In genomic region chr3:187069857-187070516, GRCh38 we compare ENCODE assay signal across 24 cellular contexts.
DNase-seq lines count a peak whose midpoint lies in the region; ATAC-seq and TF ChIP-seq lines count a peak whose summit lies in the region.
"Had no signal": no experiment of that assay in that cellular context is flagged by ENCODE, and none has a peak within 500 bp of the region (broad histone marks: within the 10 kb centered on the region; RNA-seq: fewer than 3 reads in every experiment).

No MANE protein-coding gene starts in this region.

- no peaks in the 10 kb centered on the region for H3K9me3 Mint-ChIP-seq in activated CD4-positive, alpha-beta T cell treated with anti-CD3 and anti-CD28 coated beads, Interleukin-2, amount 10 ng/mL, durations not matched to agents 7 days and 5 days
- H3K9me3 Mint-ChIP-seq in IgD-negative memory B cell, result peaks cover 0 to 5% (median 0%) of the 10 kb centered on the region in 3 donors
- no peaks in the 10 kb centered on the region for H3K9me3 Mint-ChIP-seq in activated naive CD8-positive, alpha-beta T cell treated with anti-CD3 and anti-CD28 coated beads, Interleukin-2, amount 10 ng/mL, durations not matched to agents 7 days and 5 days
- no peaks in the 10 kb centered on the region for H3K9me3 Mint-ChIP-seq in natural killer cell

- intact Hi-C loops in natural killer cell (cut with micrococcal nuclease), result no loop called here

- H3K36me3 Mint-ChIP-seq in activated CD4-positive, alpha-beta T cell treated with anti-CD3 and anti-CD28 coated beads, Interleukin-2, amount 10 ng/mL, durations not matched to agents 7 days and 5 days (ENCODE audit: low read depth), result peaks cover 69% of the 10 kb centered on the region
- H3K36me3 Mint-ChIP-seq in IgD-negative memory B cell (peaks cover 17% of the 10 kb centered on the region), natural killer cell (peaks cover 22% of the 10 kb centered on the region)
- peaks cover 52% of the 10 kb centered on the region for H3K36me3 Mint-ChIP-seq in activated naive CD8-positive, alpha-beta T cell treated with anti-CD3 and anti-CD28 coated beads, Interleukin-2, amount 10 ng/mL, durations not matched to agents 7 days and 5 days

- peaks cover 27% of the 10 kb centered on the region for H3K4me1 Mint-ChIP-seq in activated CD4-positive, alpha-beta T cell treated with anti-CD3 and anti-CD28 coated beads, Interleukin-2, amount 10 ng/mL, durations not matched to agents 7 days and 5 days
- H3K4me1 Mint-ChIP-seq in IgD-negative memory B cell, result peaks cover 42 to 65% (median 56%) of the 10 kb centered on the region in 3 donors
- H3K4me1 Mint-ChIP-seq in activated naive CD8-positive, alpha-beta T cell treated with anti-CD3 and anti-CD28 coated beads, Interleukin-2, amount 10 ng/mL, durations not matched to agents 7 days and 5 days, result peaks cover 17% of the 10 kb centered on the region
- H3K4me1 Mint-ChIP-seq in natural killer cell, result peaks cover 27 to 34% of the 10 kb centered on the region in 2 donors

- CTCF ChIA-PET in activated CD4-positive, alpha-beta T cell treated with anti-CD3 and anti-CD28 coated beads, Interleukin-2, amount 10 ng/mL, durations not matched to agents 7 days and 5 days (lab: Charles Lee), result interaction anchor here (0.8 kb wide), 1 partner anchor 1126 kb away, joined by 3 read pairs; no protein-coding TSS in a partner anchor

- H3K27me3 Mint-ChIP-seq in activated CD4-positive, alpha-beta T cell treated with anti-CD3 and anti-CD28 coated beads, Interleukin-2, amount 10 ng/mL, durations not matched to agents 7 days and 5 days, result no peaks in the 10 kb centered on the region
- no peaks in the 10 kb centered on the region for H3K27me3 Mint-ChIP-seq in IgD-negative memory B cell
- H3K27me3 Mint-ChIP-seq in activated naive CD8-positive, alpha-beta T cell treated with anti-CD3 and anti-CD28 coated beads, Interleukin-2, amount 10 ng/mL, durations not matched to agents 7 days and 5 days, result no peaks in the 10 kb centered on the region
- no peaks in the 10 kb centered on the region for H3K27me3 Mint-ChIP-seq in natural killer cell (ENCODE audit: low read depth in 2 of 2)
- H3K27me3 Mint-ChIP-seq: dendritic cell treated with granulocyte-macrophage colony-stimulating factor and Interleukin-4, amounts not matched to agents 40 ng/mL and 50 ng/mL, for 4 days had no signal

- H3K27ac Mint-ChIP-seq in activated CD4-positive, alpha-beta T cell treated with anti-CD3 and anti-CD28 coated beads, Interleukin-2, amount 10 ng/mL, durations not matched to agents 7 days and 5 days, result peak overlapping the region; percentile 55
- H3K27ac Mint-ChIP-seq in IgD-negative memory B cell (peak overlapping the region; percentile 81 to 94 (median 89)), natural killer cell (peak overlapping the region; percentile 39 to 54)
- peak overlapping the region; percentile 65 for H3K27ac Mint-ChIP-seq in activated naive CD8-positive, alpha-beta T cell treated with anti-CD3 and anti-CD28 coated beads, Interleukin-2, amount 10 ng/mL, durations not matched to agents 7 days and 5 days
- H3K27ac Mint-ChIP-seq: dendritic cell treated with granulocyte-macrophage colony-stimulating factor and Interleukin-4, amounts not matched to agents 40 ng/mL and 50 ng/mL, for 4 days had no signal

- no peak for TF ChIP-seq CTCF in natural killer cell (IDR thresholded peaks at IDR 0.05)

- DNase-seq in activated CD4-positive, alpha-beta T cell treated with anti-CD3 and anti-CD28 coated beads, Interleukin-2, amount 10 ng/mL, durations not matched to agents 7 days and 5 days, result no peak
- DNase-seq in activated CD4-positive, alpha-beta T cell treated with anti-CD3 and anti-CD28 coated beads, Interleukin-2, amount 50 U/mL, for 48 hours, result no peak
- no peak for DNase-seq in activated naive CD8-positive, alpha-beta T cell treated with anti-CD3 and anti-CD28 coated beads, Interleukin-2, amount 10 ng/mL, durations not matched to agents 7 days and 5 days
- DNase-seq in natural killer cell, result no peak
- DNase-seq in NCI-H774 (lab: John Stamatoyannopoulos, UW), result no peak
- DNase-seq in NCI-H1092 treated with DMSO at 0.1 percent for 48 hours (lab: John Stamatoyannopoulos, UW), result no peak
- DNase-seq: activated CD4-positive, CD25-positive, alpha-beta regulatory T cell; activated naive CD4-positive, alpha-beta T cell treated with Interleukin-2 at 50 U/mL for 16 hours; brain microvascular endothelial cell; gastrocnemius medialis; GF-D8; kidney glomerular epithelial cell; mesenchymal stem cell; MM.1S; NCI-H146; NCI-H2171 treated with DMSO at 0.1 percent for 48 hours; NCI-H748 treated with DMSO at 0.1 percent for 48 hours; PC-3; posterior cingulate gyrus; stimulated activated CD4-positive, alpha-beta T cell treated with anti-CD3 and anti-CD28 coated beads, Interleukin-1b, Interleukin-23, amount 100 ng/mL, for 48 hours; T-helper 2 cell had no signal

- ATAC-seq in activated naive CD8-positive, alpha-beta T cell treated with anti-CD3 and anti-CD28 coated beads, Interleukin-2, amount 10 ng/mL, durations not matched to agents 7 days and 5 days (ENCODE audit: low read depth), result no peak
- ATAC-seq in natural killer cell (peak; percentile 51 to 85 (median 79)), GM19035 (IDR thresholded peaks at IDR 0.05; ENCODE audit: unreplicated experiment) (no peak)
- ATAC-seq: gastrocnemius medialis, PC-3 had no signal

- POLR2A ChIA-PET in activated CD4-positive, alpha-beta T cell treated with anti-CD3 and anti-CD28 coated beads, Interleukin-2, amount 10 ng/mL, durations not matched to agents 7 days and 5 days (lab: Charles Lee), result interaction anchor here (0.6 to 0.7 kb wide), 2 partner anchors 32 to 988 kb away, joined by 3 read pairs; no protein-coding TSS in a partner anchor
- POLR2A ChIA-PET in activated naive CD8-positive, alpha-beta T cell treated with anti-CD3 and anti-CD28 coated beads, Interleukin-2, amount 10 ng/mL, durations not matched to agents 7 days and 5 days (lab: Charles Lee), result no interaction called here

- no peak overlapping the region for H3K4me3 Mint-ChIP-seq in activated CD4-positive, alpha-beta T cell treated with anti-CD3 and anti-CD28 coated beads, Interleukin-2, amount 10 ng/mL, durations not matched to agents 7 days and 5 days
- H3K4me3 Mint-ChIP-seq in IgD-negative memory B cell (peak overlapping the region in 3 of 4 donors; percentile 8 to 46 (median 28)), natural killer cell (no peak overlapping the region)
- no peak overlapping the region for H3K4me3 Mint-ChIP-seq in activated naive CD8-positive, alpha-beta T cell treated with anti-CD3 and anti-CD28 coated beads, Interleukin-2, amount 10 ng/mL, durations not matched to agents 7 days and 5 days
- H3K4me3 Mint-ChIP-seq: dendritic cell treated with granulocyte-macrophage colony-stimulating factor and Interleukin-4, amounts not matched to agents 40 ng/mL and 50 ng/mL, for 4 days had no signal

Comparison
In these comparisons a context has a peak if more than half of its experiments do, and no peak if none do; other contexts are left out.
1. H3K4me3 Mint-ChIP-seq: peak in IgD-negative memory B cell (3 of 4); none in activated CD4-positive, alpha-beta T cell treated with anti-CD3 and anti-CD28 coated beads, Interleukin-2, amount 10 ng/mL, durations not matched to agents 7 days and 5 days (single experiment), activated naive CD8-positive, alpha-beta T cell treated with anti-CD3 and anti-CD28 coated beads, Interleukin-2, amount 10 ng/mL, durations not matched to agents 7 days and 5 days (single experiment) and natural killer cell (single experiment).
2. ATAC-seq: peak in natural killer cell (3 of 3); none in activated naive CD8-positive, alpha-beta T cell treated with anti-CD3 and anti-CD28 coated beads, Interleukin-2, amount 10 ng/mL, durations not matched to agents 7 days and 5 days (single experiment) and GM19035 (single experiment).
3. Peak in every context shown above with its lines, with median percentiles within 50 percentile points of each other: H3K27ac Mint-ChIP-seq.